In the genomic region with DNA sequence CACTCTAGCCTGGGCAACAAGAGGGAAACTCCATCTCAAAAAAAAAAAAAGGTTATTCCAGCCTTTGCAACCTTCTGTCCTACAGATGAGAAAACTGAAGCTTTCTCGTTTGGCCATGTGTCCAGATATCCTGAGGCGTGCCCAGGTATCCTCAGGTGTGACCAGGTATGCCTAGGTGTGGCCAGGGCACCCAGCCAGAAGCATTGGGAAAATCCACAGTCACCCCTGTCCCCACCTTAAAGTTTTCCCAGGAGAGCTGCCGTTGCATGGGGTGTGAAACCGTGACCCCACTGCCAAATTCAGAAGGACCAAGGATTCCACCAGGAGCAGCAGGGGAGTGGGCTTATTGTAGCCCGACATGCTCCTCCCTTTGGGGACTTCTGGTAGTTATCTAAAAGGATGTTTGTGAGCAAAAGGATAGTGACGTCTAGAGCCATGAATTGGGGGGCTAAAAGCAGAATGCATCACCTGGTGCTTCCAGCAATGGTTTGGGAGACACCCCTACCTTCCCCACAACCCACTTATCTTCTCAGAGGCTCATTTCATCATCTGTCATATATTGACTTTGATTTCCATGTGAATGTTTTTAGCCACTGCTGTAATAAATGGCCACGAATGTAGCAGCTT, we compare ENCODE assay signal across 23 cellular contexts. TPM values are rescaled to one million over a fixed set of nuclear protein-coding genes. Genes with fewer than 3 reads are reported as not detected.
DNase-seq lines count a peak whose midpoint lies in the region; ATAC-seq and TF ChIP-seq lines count a peak whose summit lies in the region.
"Had no signal": no experiment of that assay in that cellular context is flagged by ENCODE, and none has a peak within 500 bp of the region (broad histone marks: within the 10 kb centered on the region; RNA-seq: fewer than 3 reads in every experiment).

No MANE protein-coding gene starts in this region.

- peaks cover 4% of the 10 kb centered on the region for H3K4me1 ChIP-seq in colonic mucosa
- no peaks in the 10 kb centered on the region for H3K4me1 ChIP-seq in neural progenitor cell
- H3K4me1 ChIP-seq in GM23248 (ENCODE audit: insufficient read depth): no peaks in the 10 kb centered on the region
- H3K4me1 ChIP-seq: SJCRH30 had no signal

- H3K36me3 ChIP-seq in colonic mucosa (no peaks in the 10 kb centered on the region), neural progenitor cell (no peaks in the 10 kb centered on the region), GM23248 (ENCODE audit: low read depth) (no peaks in the 10 kb centered on the region)
- H3K36me3 ChIP-seq: SJCRH30 had no signal

- 49 to 50% methylated on average over 7 of the region's 7 CpGs for WGBS in GM23248 (ENCODE audit: low coverage in 1 of 2, low lambda C conversion rate in 2 of 2, missing lambda C conversion rate in 2 of 2), 2 experiments

- H3K4me2 ChIP-seq in neural progenitor cell: no peak overlapping the region
- H3K4me2 ChIP-seq in GM23248 (ENCODE audit: unreplicated experiment): no peak overlapping the region

- H3K4me1 Mint-ChIP-seq in neural progenitor cell (peaks cover 5% of the 10 kb centered on the region), type B pancreatic cell (ENCODE audit: unreplicated experiment) (no peaks in the 10 kb centered on the region)

- H3K79me2 ChIP-seq in neural progenitor cell (ENCODE audit: low read depth) (peaks cover 6% of the 10 kb centered on the region), GM23248 (ENCODE audit: insufficient read depth) (peaks cover 5% of the 10 kb centered on the region; the same call in 1 of the 2 replicates)

- DNase-seq in activated effector memory CD4-positive, alpha-beta T cell treated with anti-CD3 and anti-CD28 coated beads, Interleukin-2, amount 50 U/mL, for 16 hours: peak; percentile 53
- no peak for DNase-seq in activated effector memory CD4-positive, alpha-beta T cell treated with Interleukin-2 at 50 U/mL for 16 hours
- peak; percentile 55 for DNase-seq in colonic mucosa
- no peak for DNase-seq in neural progenitor cell (ENCODE audit: low spot score)
- DNase-seq in type B pancreatic cell (ENCODE audit: extremely low spot score, unreplicated experiment): no peak
- DNase-seq in NCI-H1105 (lab: John Stamatoyannopoulos, UW): no peak
- no peak for DNase-seq in GM23248
- DNase-seq: DMS53, Kasumi-1, NCI-H1092 treated with DMSO at 0.1 percent for 48 hours, NCI-H1436 treated with DMSO at 0.1 percent for 48 hours, NCI-H1930, NCI-H2107, NCI-H446, NCI-H524 treated with DMSO at 0.1 percent for 48 hours, NCI-H774, PC-3, SJCRH30 had no signal

- H3K9ac ChIP-seq in colonic mucosa (ENCODE audit: low read depth in 2 of 2, low read length in 2 of 2) (no peak overlapping the region), neural progenitor cell (no peak overlapping the region), GM23248 (no peak overlapping the region)

- H3K9me2 ChIP-seq in GM23248 (ENCODE audit: insufficient read depth): no peaks in the 10 kb centered on the region

- H3K27ac Mint-ChIP-seq in neural progenitor cell (peak overlapping the region; percentile 60), type B pancreatic cell (no peak overlapping the region)

- H3K27me3 Mint-ChIP-seq in neural progenitor cell (ENCODE audit: insufficient read depth, low read depth) (peaks cover 17% of the 10 kb centered on the region), type B pancreatic cell (no peaks in the 10 kb centered on the region)

- TF ChIP-seq CTCF in colonic mucosa (IDR thresholded peaks at IDR 0.05): no peak
- TF ChIP-seq CTCF in neural progenitor cell (IDR thresholded peaks at IDR 0.05): no peak
- TF ChIP-seq CTCF in type B pancreatic cell (conservative IDR thresholded peaks at IDR 0.05): no peak

- H3K27me3 ChIP-seq in colonic mucosa (no peaks in the 10 kb centered on the region), neural progenitor cell (no peaks in the 10 kb centered on the region), GM23248 (replicated peaks; ENCODE audit: insufficient read depth) (no peaks in the 10 kb centered on the region)
- H3K27me3 ChIP-seq: SJCRH30 had no signal

- no peak for ATAC-seq in GM18861 (IDR thresholded peaks at IDR 0.05; ENCODE audit: unreplicated experiment)
- ATAC-seq: HCT116, HepG2, PC-3, Right ventricle myocardium inferior, SK-N-SH treated with all-trans-retinoic acid at 6 μM for 48 hours had no signal

- no peak overlapping the region for H2AFZ ChIP-seq in neural progenitor cell (replicated peaks)
- no peak overlapping the region for H2AFZ ChIP-seq in GM23248

- no peak overlapping the region for H3K27ac ChIP-seq in colonic mucosa
- H3K27ac ChIP-seq in neural progenitor cell: no peak overlapping the region
- no peak overlapping the region for H3K27ac ChIP-seq in GM23248
- H3K27ac ChIP-seq: SJCRH30 had no signal

- H3K4me3 Mint-ChIP-seq in neural progenitor cell (no peak overlapping the region), type B pancreatic cell (peak overlapping the region; percentile 1)

- H3K9me3 ChIP-seq in colonic mucosa (no peaks in the 10 kb centered on the region), neural progenitor cell (ENCODE audit: low read depth) (no peaks in the 10 kb centered on the region), GM23248 (ENCODE audit: low read depth) (no peaks in the 10 kb centered on the region)
- H3K9me3 ChIP-seq: SJCRH30 had no signal

- intact Hi-C loops in colonic mucosa (cut with DNase I): loop anchor here (5.0 to 10.0 kb wide), 2 partner anchors 93 to 110 kb away; no protein-coding TSS in a partner anchor

- H3F3A ChIP-seq in neural progenitor cell (ENCODE audit: low read depth): peaks cover 13% of the 10 kb centered on the region
- H3F3A ChIP-seq in GM23248 (ENCODE audit: insufficient read depth): no peaks in the 10 kb centered on the region

- in situ Hi-C loops in GM23248 (cut with MboI): no loop called here

- H3K36me3 Mint-ChIP-seq in neural progenitor cell (peaks cover under 1% of the 10 kb centered on the region), type B pancreatic cell (no peaks in the 10 kb centered on the region)

- H3K4me3 ChIP-seq in colonic mucosa (no peak overlapping the region), neural progenitor cell (no peak overlapping the region), GM23248 (no peak overlapping the region)
- H3K4me3 ChIP-seq: SJCRH30 had no signal

- H4K20me1 ChIP-seq in neural progenitor cell (ENCODE audit: low read depth) (no peaks in the 10 kb centered on the region), GM23248 (ENCODE audit: insufficient read depth) (no peaks in the 10 kb centered on the region)

- H3K9me3 Mint-ChIP-seq in neural progenitor cell: no peaks in the 10 kb centered on the region
- no peaks in the 10 kb centered on the region for H3K9me3 Mint-ChIP-seq in type B pancreatic cell

RNA-seq across cellular contexts. Expression of a gene that starts 4.0 kb away (rescaled TPM):
- 10 to 100 TPM; 28.6 to 43.3 TPM for total RNA-seq in colonic mucosa
- 25.6 and 31.8 TPM in 2 replicates for total RNA-seq in neural progenitor cell (ENCODE audit: low replicate concordance)
- 21.0 and 34.2 TPM in 2 replicates for total RNA-seq in type B pancreatic cell (ENCODE audit: low replicate concordance)
- 15.2 and 19.6 TPM in 2 replicates for total RNA-seq in GM23248 (2014; rRNA removed; shearing (Covaris generic))
- 30.2 and 31.1 TPM in 2 replicates for polyA plus RNA-seq in GM23248 (2016; fragmentation: Nextera tagmentation; extraction: Ambion mirVana)

RNA-seq across cellular contexts. Expression of a gene that starts 4.0 kb away (rescaled TPM):
- 10 to 100 TPM; 33.3 to 44.6 TPM for total RNA-seq in colonic mucosa
- 36.9 and 37.0 TPM in 2 replicates for total RNA-seq in neural progenitor cell (ENCODE audit: low replicate concordance)
- 29.3 and 42.0 TPM in 2 replicates for total RNA-seq in type B pancreatic cell (ENCODE audit: low replicate concordance)
- total RNA-seq in GM23248 (2014; rRNA removed; shearing (Covaris generic)): 30.4 and 31.1 TPM in 2 replicates
- 20.7 and 25.7 TPM in 2 replicates for polyA plus RNA-seq in GM23248 (2016; fragmentation: Nextera tagmentation; extraction: Ambion mirVana)

Comparison
In these comparisons a context has a peak if more than half of its experiments do, and no peak if none do; other contexts are left out.
1. DNase-seq: peak in activated effector memory CD4-positive, alpha-beta T cell treated with anti-CD3 and anti-CD28 coated beads, Interleukin-2, amount 50 U/mL, for 16 hours (single experiment) and colonic mucosa (single experiment); none in activated effector memory CD4-positive, alpha-beta T cell treated with Interleukin-2 at 50 U/mL for 16 hours (single experiment), neural progenitor cell (single experiment), type B pancreatic cell (single experiment), NCI-H1105 (single experiment) and GM23248 (single experiment).